ENCODE assay signal across 12 cellular contexts in the genomic region with DNA sequence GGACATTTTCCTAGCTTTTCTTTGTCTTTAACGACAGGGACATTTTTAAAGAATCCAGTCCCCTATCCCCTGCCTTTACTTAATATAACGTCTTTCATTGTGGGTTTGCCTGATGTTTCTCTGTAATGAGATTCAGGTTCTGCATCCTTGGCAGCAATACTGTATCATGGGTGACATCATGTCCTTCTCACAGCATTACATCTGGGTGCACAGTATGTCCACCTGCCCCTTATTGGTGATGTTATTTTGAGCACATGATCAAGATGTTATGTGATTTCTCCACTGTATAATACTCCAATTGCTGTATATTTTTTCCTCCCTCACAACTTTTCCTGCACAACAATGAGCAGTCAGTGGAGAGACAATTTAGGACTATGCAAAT. TPM values are rescaled to one million over a fixed set of nuclear protein-coding genes. Genes with fewer than 3 reads are reported as not detected.
A peak's percentile ranks its signal among the peaks of the same experiment; 100 is the strongest.
DNase-seq lines count a peak whose midpoint lies in the region; ATAC-seq and TF ChIP-seq lines count a peak whose summit lies in the region.
"Had no signal": no experiment of that assay in that cellular context is flagged by ENCODE, and none has a peak within 500 bp of the region (broad histone marks: within the 10 kb centered on the region; RNA-seq: fewer than 3 reads in every experiment).

No MANE protein-coding gene starts in this region.

- H3K27me3 ChIP-seq in GM23248 (replicated peaks; ENCODE audit: insufficient read depth), result no peaks in the 10 kb centered on the region
- H3K27me3 ChIP-seq in MM.1S (replicated peaks; ENCODE audit: insufficient read depth, low read length), result no peaks in the 10 kb centered on the region
- no peaks in the 10 kb centered on the region for H3K27me3 ChIP-seq in fibroblast of lung (ENCODE audit: control insufficient read depth, insufficient read depth, low read length)
- H3K27me3 ChIP-seq: right atrium auricular region had no signal

- H3K4me2 ChIP-seq in GM23248 (ENCODE audit: unreplicated experiment) (no peak overlapping the region), MM.1S (ENCODE audit: low read depth, low read length) (no peak overlapping the region), fibroblast of lung (ENCODE audit: extremely low read depth, insufficient read depth, low read length) (peak overlapping the region; percentile 41)
- H3K4me2 ChIP-seq: GM23338 had no signal

- H3K9ac ChIP-seq in GM23248 (no peak overlapping the region), MM.1S (ENCODE audit: low read length) (no peak overlapping the region), fibroblast of lung (ENCODE audit: insufficient read depth, low read length) (no peak overlapping the region)

- no peak for DNase-seq in GM23248
- DNase-seq in MM.1S, result no peak
- DNase-seq in fibroblast of lung (ENCODE audit: low read depth in 2 of 2), result peak in 1 of 2 donors; percentile 36
- no peak for DNase-seq in NCI-H2171 (lab: John Stamatoyannopoulos, UW)
- no peak for DNase-seq in superior temporal gyrus (ENCODE audit: extremely low spot score)
- no peak for DNase-seq in activated CD4-positive, alpha-beta T cell treated with anti-CD3 and anti-CD28 coated beads for 1 hour
- DNase-seq in DMS79 (lab: John Stamatoyannopoulos, UW), result no peak
- DNase-seq: effector memory CD4-positive, alpha-beta T cell had no signal

- H3K36me3 ChIP-seq in GM23248 (ENCODE audit: low read depth) (no peaks in the 10 kb centered on the region), MM.1S (replicated peaks; ENCODE audit: insufficient read depth, low read length) (no peaks in the 10 kb centered on the region), fibroblast of lung (ENCODE audit: control insufficient read depth, insufficient read depth, low read length) (no peaks in the 10 kb centered on the region)
- H3K36me3 ChIP-seq: neutrophil, right atrium auricular region had no signal

- TF ChIP-seq CTCF in MM.1S (IDR thresholded peaks at IDR 0.05; ENCODE audit: low read length), result no peak
- no peak for TF ChIP-seq CTCF in fibroblast of lung (conservative IDR thresholded peaks at IDR 0.05 in 1 of 2, IDR thresholded peaks at IDR 0.05 in 1 of 2; ENCODE audit: low read depth in 1 of 2, low read length in 2 of 2)

- ATAC-seq in GM18502 (IDR thresholded peaks at IDR 0.05; ENCODE audit: poor library complexity, unreplicated experiment), result peak; percentile 16

- H2AFZ ChIP-seq in GM23248 (no peak overlapping the region), MM.1S (ENCODE audit: low read length) (0 out of 2 replicates have a peak overlapping the region, but pooled peaks have one; percentile 17), fibroblast of lung (ENCODE audit: low read length) (no peak overlapping the region)

- H3K27ac ChIP-seq in GM23248 (peak overlapping the region; percentile 34), MM.1S (ENCODE audit: low read length) (no peak overlapping the region), fibroblast of lung (ENCODE audit: insufficient read depth, low read length) (no peak overlapping the region)
- H3K27ac ChIP-seq: neutrophil, right atrium auricular region had no signal

- H3K9me3 ChIP-seq in GM23248 (ENCODE audit: low read depth) (no peaks in the 10 kb centered on the region), MM.1S (replicated peaks; ENCODE audit: insufficient read depth, low read length) (no peaks in the 10 kb centered on the region), fibroblast of lung (ENCODE audit: control insufficient read depth, insufficient read depth, low read depth, low read length) (no peaks in the 10 kb centered on the region)
- H3K9me3 ChIP-seq: neutrophil, right atrium auricular region had no signal

- H3K79me2 ChIP-seq in GM23248 (ENCODE audit: insufficient read depth) (no peaks in the 10 kb centered on the region), MM.1S (ENCODE audit: low read length) (no peaks in the 10 kb centered on the region), fibroblast of lung (ENCODE audit: control insufficient read depth, insufficient read depth, low read length) (no peaks in the 10 kb centered on the region)

- H3K4me1 ChIP-seq in GM23248 (ENCODE audit: insufficient read depth) (peaks cover 11% of the 10 kb centered on the region), MM.1S (ENCODE audit: low read length) (no peaks in the 10 kb centered on the region), fibroblast of lung (ENCODE audit: control insufficient read depth, extremely low read depth, insufficient read depth, low read length) (peaks cover 10% of the 10 kb centered on the region)
- H3K4me1 ChIP-seq: right atrium auricular region had no signal

- no peaks in the 10 kb centered on the region for H3K9me2 ChIP-seq in GM23248 (ENCODE audit: insufficient read depth)
- no peaks in the 10 kb centered on the region for H3K9me2 ChIP-seq in MM.1S (replicated peaks; ENCODE audit: insufficient read depth, low read length)

- H3K4me3 ChIP-seq in GM23248 (no peak overlapping the region), MM.1S (ENCODE audit: low read length) (no peak overlapping the region), fibroblast of lung (replicated peaks in 1 of 4; ENCODE audit: control extremely low read depth in 1 of 4, insufficient read depth in 1 of 4, low read depth in 3 of 4, low read length in 4 of 4) (no peak overlapping the region)
- H3K4me3 ChIP-seq: GM23338, right atrium auricular region had no signal

- H3F3A ChIP-seq in GM23248 (ENCODE audit: insufficient read depth) (peaks cover 13% of the 10 kb centered on the region), MM.1S (ENCODE audit: insufficient read depth, low read length) (no peaks in the 10 kb centered on the region)

- 33 to 35% methylated on average over 2 of the region's 2 CpGs for WGBS in GM23248 (ENCODE audit: low coverage in 1 of 2, low lambda C conversion rate in 2 of 2, missing lambda C conversion rate in 2 of 2), 2 experiments

- in situ Hi-C loops in GM23248 (cut with MboI), result no loop called here

- H4K20me1 ChIP-seq in GM23248 (ENCODE audit: insufficient read depth) (no peaks in the 10 kb centered on the region), MM.1S (ENCODE audit: insufficient read depth, low read length) (no peaks in the 10 kb centered on the region), fibroblast of lung (ENCODE audit: control insufficient read depth, extremely low read depth, insufficient read depth, low read length) (no peaks in the 10 kb centered on the region)

RNA-seq across cellular contexts. Expression of a gene that starts 9.7 kb away (rescaled TPM):
- not detected in 2 replicates for total RNA-seq in GM23248 (2014; rRNA removed; shearing (Covaris generic))
- polyA plus RNA-seq in GM23248 (2016; fragmentation: Nextera tagmentation; extraction: Ambion mirVana), result not detected in 2 replicates
- 1.7 and 2.8 TPM in 2 replicates for total RNA-seq in fibroblast of lung
- polyA plus RNA-seq in fibroblast of lung, result 2.0 and 3.3 TPM in 2 replicates
- polyA plus RNA-seq in fibroblast of lung (2012), result 1.5 and 2.2 TPM in 2 replicates
- polyA minus RNA-seq in fibroblast of lung (ENCODE audit: low replicate concordance), result not detected in 2 replicates
